In genomic region chr11:71414645-71415044, GRCh38 we compare ENCODE assay signal across 9 cellular contexts.
"Had no signal": no experiment of that assay in that cellular context is flagged by ENCODE, and none has a peak within 500 bp of the region (broad histone marks: within the 10 kb centered on the region; RNA-seq: fewer than 3 reads in every experiment).

No MANE protein-coding gene starts in this region.

- ATAC-seq: HCT116 had no signal

- FAIRE-seq: H54 had no signal

- H3K9me3 Mint-ChIP-seq: HFFc6 had no signal

- H3K4me3 Mint-ChIP-seq: H9, HFFc6 had no signal

- H3K4me3 ChIP-seq: GM23248, HAP-1 had no signal

- H2AFZ ChIP-seq: GM23248 had no signal

- H3K4me1 ChIP-seq: HAP-1 had no signal

- H3K27ac ChIP-seq: GM23248 had no signal

- H3K27ac Mint-ChIP-seq: H9, HFFc6 had no signal

- H3K9ac ChIP-seq: GM23248 had no signal

- DNase-seq: GM23248, GOT3, H7, H9, HCEC 1CT, HFFc6 had no signal

- H3K4me1 Mint-ChIP-seq: H9 had no signal

- H3K9me3 ChIP-seq: HAP-1 had no signal

- H3K36me3 ChIP-seq: HAP-1 had no signal
